Comparison of ENCODE assay signal across 35 cellular contexts in genomic region chrX:27321632-27322031, GRCh38.
"Had no signal": no experiment of that assay in that cellular context is flagged by ENCODE, and none has a peak within 500 bp of the region (broad histone marks: within the 10 kb centered on the region; RNA-seq: fewer than 3 reads in every experiment).

No MANE protein-coding gene starts in this region.

- DNase-seq: Kasumi-1, MG63, MM.1S, MV-4-11, NCI-H1048, NCI-H1092, NCI-H1092 treated with DMSO at 0.1 percent for 48 hours, NCI-H1105, NCI-H1105 treated with DMSO at 0.1 percent for 48 hours, NCI-H1417, NCI-H1417 treated with DMSO at 0.1 percent for 48 hours, NCI-H1436, NCI-H1436 treated with DMSO at 0.1 percent for 48 hours, NCI-H146, NCI-H1694, NCI-H1694 treated with DMSO at 0.1 percent for 48 hours, NCI-H187, NCI-H187 treated with DMSO at 0.1 percent for 48 hours, NCI-H2029, NCI-H2029 treated with DMSO at 0.1 percent for 48 hours, NCI-H2081, NCI-H2081 treated with DMSO at 0.1 percent for 48 hours, NCI-H2107, NCI-H2171, NCI-H2171 treated with DMSO at 0.1 percent for 48 hours, NCI-H2227 treated with DMSO at 0.1 percent for 48 hours, NCI-H226, NCI-H345, NCI-H446, NCI-H446 treated with DMSO at 0.1 percent for 48 hours, NCI-H510A, NCI-H510A treated with DMSO at 0.1 percent for 48 hours, NCI-H524, NCI-H524 treated with DMSO at 0.1 percent for 48 hours, NCI-H526 had no signal

- H3K4me3 ChIP-seq: MG63 had no signal

- H3K27me3 ChIP-seq: MG63 had no signal

- H3K36me3 ChIP-seq: MG63 had no signal

- H3K9me3 ChIP-seq: MG63 had no signal
